ENCODE assay signal across 29 cellular contexts in genomic region chr2:121483021-121483420, GRCh38. TPM values are rescaled to one million over a fixed set of nuclear protein-coding genes. Genes with fewer than 3 reads are reported as not detected.
DNase-seq lines count a peak whose midpoint lies in the region; ATAC-seq and TF ChIP-seq lines count a peak whose summit lies in the region.
"Had no signal": no experiment of that assay in that cellular context is flagged by ENCODE, and none has a peak within 500 bp of the region (broad histone marks: within the 10 kb centered on the region; RNA-seq: fewer than 3 reads in every experiment).

No MANE protein-coding gene starts in this region.

- CTCF ChIA-PET in IMR-90 (lab: Yijun Ruan, JAX): no interaction called here

- H3K36me3 Mint-ChIP-seq in CD4-positive, CD25-positive, alpha-beta regulatory T cell: peaks cover 8% of the 10 kb centered on the region

- H4K5ac ChIP-seq in IMR-90 (ENCODE audit: low read depth, low read length): no peak overlapping the region

- H2BK20ac ChIP-seq in IMR-90 (ENCODE audit: low read depth, low read length): no peak overlapping the region

- peaks cover 42 to 80% of the 10 kb centered on the region in 2 experiments for H3K79me1 ChIP-seq in IMR-90 (ENCODE audit: low read depth in 1 of 2, low read length in 2 of 2)

- peak overlapping the region in 2 of 3 donors; percentile 47 to 74 for H3K27ac Mint-ChIP-seq in CD4-positive, CD25-positive, alpha-beta regulatory T cell
- H3K27ac Mint-ChIP-seq: activated CD4-positive, alpha-beta T cell treated with anti-CD3 and anti-CD28 coated beads, Interleukin-2, amount 10 ng/mL, durations not matched to agents 7 days and 5 days had no signal

- H3K18ac ChIP-seq in IMR-90 (ENCODE audit: low read depth, low read length): no peak overlapping the region

- H3K4me3 ChIP-seq in CD4-positive, CD25-positive, alpha-beta regulatory T cell (ENCODE audit: low read depth, low read length): no peak overlapping the region
- H3K4me3 ChIP-seq in IMR-90 (ENCODE audit: insufficient read depth, low read depth, low read length) (no peak overlapping the region), astrocyte of the spinal cord (ENCODE audit: low read depth, low read length) (no peak overlapping the region), coronary artery (no peak overlapping the region)
- H3K4me3 ChIP-seq: adrenal gland, prostate gland, sigmoid colon, tibial artery had no signal

- H3K9me3 Mint-ChIP-seq in CD4-positive, CD25-positive, alpha-beta regulatory T cell: no peaks in the 10 kb centered on the region
- H3K9me3 Mint-ChIP-seq: activated CD4-positive, alpha-beta T cell treated with anti-CD3 and anti-CD28 coated beads, Interleukin-2, amount 10 ng/mL, durations not matched to agents 7 days and 5 days; naive thymus-derived CD8-positive, alpha-beta T cell had no signal

- no peak for ATAC-seq in CD4-positive, CD25-positive, alpha-beta regulatory T cell (ENCODE audit: low read depth in 2 of 2)
- no peak for ATAC-seq in IMR-90 (ENCODE audit: low read depth)
- no peak for ATAC-seq in GM18861 (IDR thresholded peaks at IDR 0.05; ENCODE audit: unreplicated experiment)
- ATAC-seq: left ventricle myocardium superior; naive thymus-derived CD8-positive, alpha-beta T cell had no signal

- H3K36me3 ChIP-seq in CD4-positive, CD25-positive, alpha-beta regulatory T cell (ENCODE audit: control insufficient read depth, insufficient read depth, low read length): peaks cover 12% of the 10 kb centered on the region
- H3K36me3 ChIP-seq in IMR-90 (ENCODE audit: control insufficient read depth, insufficient read depth, low read length): no peaks in the 10 kb centered on the region
- H3K36me3 ChIP-seq: adrenal gland, prostate gland, sigmoid colon had no signal

- no peak overlapping the region for H3K9ac ChIP-seq in IMR-90 (ENCODE audit: low read depth, low read length)

- no peak overlapping the region for H4K8ac ChIP-seq in IMR-90 (ENCODE audit: low read depth in 2 of 2, low read length in 2 of 2)

- H3K27me3 ChIP-seq in CD4-positive, CD25-positive, alpha-beta regulatory T cell (ENCODE audit: control insufficient read depth, insufficient read depth, low read length): no peaks in the 10 kb centered on the region
- no peaks in the 10 kb centered on the region for H3K27me3 ChIP-seq in IMR-90 (ENCODE audit: control insufficient read depth, insufficient read depth, low read length)
- H3K27me3 ChIP-seq: adrenal gland, sigmoid colon, tibial artery had no signal

- no peak for DNase-seq in CD4-positive, CD25-positive, alpha-beta regulatory T cell
- DNase-seq in IMR-90 (peak; percentile 39), astrocyte of the spinal cord (ENCODE audit: low read depth, low spot score) (peak; percentile 62), kidney tubule cell (ENCODE audit: low spot score) (peak; percentile 75), NCI-H1092 treated with DMSO at 0.1 percent for 48 hours (lab: John Stamatoyannopoulos, UW) (no peak), coronary artery (ENCODE audit: low spot score) (no peak)
- DNase-seq: activated CD4-positive, alpha-beta T cell treated with anti-CD3 and anti-CD28 coated beads, Interleukin-2, amount 10 ng/mL, durations not matched to agents 7 days and 5 days; activated effector memory CD4-positive, alpha-beta T cell treated with anti-CD3 and anti-CD28 coated beads, Interleukin-2, amount 50 U/mL, for 16 hours; adrenal gland; DMS153; effector CD4-positive, alpha-beta T cell; glutamatergic neuron; H7; left ventricle myocardium superior; MV-4-11; naive thymus-derived CD8-positive, alpha-beta T cell; SIG-M5; sigmoid colon; stimulated activated CD4-positive, alpha-beta T cell treated with anti-CD3 and anti-CD28 coated beads, Interleukin-4, amount 100 ng/mL, for 24 hours; T1000; tibial artery had no signal

- H3K23ac ChIP-seq in IMR-90 (ENCODE audit: low read depth, low read length): no peak overlapping the region

- intact Hi-C loops in IMR-90 (cut with micrococcal nuclease): no loop called here

- peaks cover 25% of the 10 kb centered on the region for H4K20me1 ChIP-seq in IMR-90 (ENCODE audit: insufficient read depth, low read length)

- no peak overlapping the region for H2BK120ac ChIP-seq in IMR-90 (ENCODE audit: low read depth, low read length)

- H2BK15ac ChIP-seq in IMR-90 (ENCODE audit: low read depth, low read length): no peak overlapping the region

- WGBS in IMR-90 (ENCODE audit: extremely low coverage in 2 of 2, insufficient read length in 1 of 2), 2 experiments: no CpG with 5 or more reads among the region's 1 CpG

- H3K9me3 ChIP-seq in CD4-positive, CD25-positive, alpha-beta regulatory T cell (ENCODE audit: control insufficient read depth in 2 of 2, low read length in 2 of 2): no peaks in the 10 kb centered on the region
- H3K9me3 ChIP-seq in IMR-90 (ENCODE audit: control insufficient read depth, insufficient read depth, low read length): no peaks in the 10 kb centered on the region
- H3K9me3 ChIP-seq: adrenal gland, prostate gland, sigmoid colon, tibial artery had no signal

- no peak for TF ChIP-seq POLR2A in IMR-90 (IDR thresholded peaks at IDR 0.05; ENCODE audit: low read depth, low read length)

- H3K4ac ChIP-seq in IMR-90 (ENCODE audit: low read depth, low read length): 0 out of 2 replicates have a peak overlapping the region, but pooled peaks have one; percentile 0

- H4K91ac ChIP-seq in IMR-90 (ENCODE audit: insufficient read depth, low read depth, low read length): no peak overlapping the region

- no peaks in the 10 kb centered on the region for H3K4me1 ChIP-seq in CD4-positive, CD25-positive, alpha-beta regulatory T cell (ENCODE audit: control insufficient read depth, insufficient read depth, low read length, poor library complexity, severe bottlenecking)
- H3K4me1 ChIP-seq in IMR-90 (ENCODE audit: control insufficient read depth, insufficient read depth, low read length): peaks cover 33% of the 10 kb centered on the region
- H3K4me1 ChIP-seq: prostate gland had no signal

- H2AK5ac ChIP-seq in IMR-90 (ENCODE audit: low read depth, low read length): no peak overlapping the region

- H3K14ac ChIP-seq in IMR-90 (replicated peaks; ENCODE audit: low read depth, low read length): 0 out of 2 replicates have a peak overlapping the region, but pooled peaks have one; percentile 3

- TF ChIP-seq RAD21 in IMR-90 (IDR thresholded peaks at IDR 0.05; ENCODE audit: low read length): no peak

- H3K4me3 Mint-ChIP-seq in CD4-positive, CD25-positive, alpha-beta regulatory T cell: no peak overlapping the region
- H3K4me3 Mint-ChIP-seq: activated CD4-positive, alpha-beta T cell treated with anti-CD3 and anti-CD28 coated beads, Interleukin-2, amount 10 ng/mL, durations not matched to agents 7 days and 5 days; naive thymus-derived CD8-positive, alpha-beta T cell had no signal

- dilution Hi-C loops in IMR-90 (cut with HindIII; ENCODE audit: low sequenced_read_pairs, unreplicated experiment): no loop called here

- no peak overlapping the region for H3K56ac ChIP-seq in IMR-90 (ENCODE audit: extremely low read depth, insufficient read depth, low read length)

- peak overlapping the region; percentile 14 for H2BK5ac ChIP-seq in IMR-90 (ENCODE audit: low read depth, low read length, poor library complexity, severe bottlenecking)

- TF ChIP-seq CTCF in IMR-90 (conservative IDR thresholded peaks at IDR 0.05; ENCODE audit: low read depth, low read length) (no peak), astrocyte of the spinal cord (IDR thresholded peaks at IDR 0.05; ENCODE audit: low read depth, low read length) (no peak), coronary artery (IDR thresholded peaks at IDR 0.05) (no peak)

- H3K9me1 ChIP-seq in IMR-90 (ENCODE audit: insufficient read depth, low read length): peaks cover 30% of the 10 kb centered on the region

- POLR2A ChIA-PET in IMR-90 (lab: Charles Lee; ENCODE audit: unreplicated experiment): no interaction called here

- BruUV-seq in IMR-90 (replicated peaks; lab: Mats Ljungman, UMichigan): no TSS peak

- H2AK9ac ChIP-seq in IMR-90 (replicated peaks; ENCODE audit: low read depth, low read length, poor library complexity): no peak overlapping the region

- no peak overlapping the region for H2AFZ ChIP-seq in IMR-90 (replicated peaks; ENCODE audit: low read length, poor library complexity)

- in situ Hi-C loops in IMR-90 (cut with MboI; ENCODE audit: low sequenced_read_pairs): no loop called here
- in situ Hi-C loops in astrocyte of the spinal cord (cut with HindIII; ENCODE audit: low sequenced_read_pairs): no loop called here

- no peaks in the 10 kb centered on the region for H3K27me3 Mint-ChIP-seq in CD4-positive, CD25-positive, alpha-beta regulatory T cell
- H3K27me3 Mint-ChIP-seq: activated CD4-positive, alpha-beta T cell treated with anti-CD3 and anti-CD28 coated beads, Interleukin-2, amount 10 ng/mL, durations not matched to agents 7 days and 5 days; naive thymus-derived CD8-positive, alpha-beta T cell had no signal

- H3K27ac ChIP-seq in CD4-positive, CD25-positive, alpha-beta regulatory T cell (ENCODE audit: insufficient read depth, low read length, poor library complexity, severe bottlenecking): no peak overlapping the region
- H3K27ac ChIP-seq in IMR-90 (ENCODE audit: insufficient read depth, low read length) (no peak overlapping the region), coronary artery (no peak overlapping the region)
- H3K27ac ChIP-seq: adrenal gland, prostate gland, sigmoid colon, tibial artery had no signal

- H3K4me2 ChIP-seq in IMR-90 (ENCODE audit: low read depth, low read length): no peak overlapping the region

- peaks cover 12 to 28% (median 21%) of the 10 kb centered on the region in 4 donors for H3K4me1 Mint-ChIP-seq in CD4-positive, CD25-positive, alpha-beta regulatory T cell

TF ChIP-seq in IMR-90, 13 proteins besides CTCF, POLR2A, EP300 and RAD21 (continues in another document):
- no peak for TF ChIP-seq FOS (IDR thresholded peaks at IDR 0.05; ENCODE audit: low read depth, low read length)
- TF ChIP-seq CHD1 (IDR thresholded peaks at IDR 0.05; ENCODE audit: low read depth, low read length): no peak
- no peak for TF ChIP-seq CEBPB (IDR thresholded peaks at IDR 0.05; ENCODE audit: low read depth, low read length)
- TF ChIP-seq RCOR1 (IDR thresholded peaks at IDR 0.05; ENCODE audit: insufficient replicate concordance, low read length): no peak
- TF ChIP-seq MAFK (IDR thresholded peaks at IDR 0.05; ENCODE audit: low read depth, low read length): no peak
- TF ChIP-seq SMC3 (IDR thresholded peaks at IDR 0.05; ENCODE audit: low read depth, low read length): no peak

RNA-seq across cellular contexts. Expression of gene RNU4ATAC, which starts 47.7 kb away (rescaled TPM):
- total RNA-seq in CD4-positive, CD25-positive, alpha-beta regulatory T cell: not detected
- not detected for polyA plus RNA-seq in CD4-positive, CD25-positive, alpha-beta regulatory T cell
- total RNA-seq in IMR-90 (2012; rRNA removed): under 0.01 TPM in 2 replicates
- polyA plus RNA-seq in IMR-90 (2012; rRNA removed): not detected in 2 replicates
- not detected in 2 replicates for polyA plus RNA-seq in IMR-90 (2012; cell fraction: cytosol; rRNA removed)
- polyA plus RNA-seq in IMR-90 (2012; cell fraction: nucleus; rRNA removed; ENCODE audit: low replicate concordance): not detected in 2 replicates
- total RNA-seq: activated CD4-positive, alpha-beta T cell treated with anti-CD3 and anti-CD28 coated beads, Interleukin-2, amount 10 ng/mL, durations not matched to agents 7 days and 5 days; activated CD8-positive, alpha-beta memory T cell treated with anti-CD3 and anti-CD28 coated beads for 36 hours; adrenal gland; epithelial cell of proximal tubule; H7; left ventricle myocardium superior; LHCN-M2; mononuclear cell; naive thymus-derived CD8-positive, alpha-beta T cell; NCI-H460; prostate gland; sigmoid colon had no signal
- polyA plus RNA-seq: adrenal gland; BJ; naive thymus-derived CD8-positive, alpha-beta T cell; sigmoid colon had no signal

Comparison
In these comparisons a context has a peak if more than half of its experiments do, and no peak if none do; other contexts are left out.
1. DNase-seq: peak in IMR-90 (single experiment), astrocyte of the spinal cord (single experiment) and kidney tubule cell (single experiment); none in CD4-positive, CD25-positive, alpha-beta regulatory T cell (0 of 3), NCI-H1092 treated with DMSO at 0.1 percent for 48 hours (single experiment) and coronary artery (single experiment).